In the genomic region with DNA sequence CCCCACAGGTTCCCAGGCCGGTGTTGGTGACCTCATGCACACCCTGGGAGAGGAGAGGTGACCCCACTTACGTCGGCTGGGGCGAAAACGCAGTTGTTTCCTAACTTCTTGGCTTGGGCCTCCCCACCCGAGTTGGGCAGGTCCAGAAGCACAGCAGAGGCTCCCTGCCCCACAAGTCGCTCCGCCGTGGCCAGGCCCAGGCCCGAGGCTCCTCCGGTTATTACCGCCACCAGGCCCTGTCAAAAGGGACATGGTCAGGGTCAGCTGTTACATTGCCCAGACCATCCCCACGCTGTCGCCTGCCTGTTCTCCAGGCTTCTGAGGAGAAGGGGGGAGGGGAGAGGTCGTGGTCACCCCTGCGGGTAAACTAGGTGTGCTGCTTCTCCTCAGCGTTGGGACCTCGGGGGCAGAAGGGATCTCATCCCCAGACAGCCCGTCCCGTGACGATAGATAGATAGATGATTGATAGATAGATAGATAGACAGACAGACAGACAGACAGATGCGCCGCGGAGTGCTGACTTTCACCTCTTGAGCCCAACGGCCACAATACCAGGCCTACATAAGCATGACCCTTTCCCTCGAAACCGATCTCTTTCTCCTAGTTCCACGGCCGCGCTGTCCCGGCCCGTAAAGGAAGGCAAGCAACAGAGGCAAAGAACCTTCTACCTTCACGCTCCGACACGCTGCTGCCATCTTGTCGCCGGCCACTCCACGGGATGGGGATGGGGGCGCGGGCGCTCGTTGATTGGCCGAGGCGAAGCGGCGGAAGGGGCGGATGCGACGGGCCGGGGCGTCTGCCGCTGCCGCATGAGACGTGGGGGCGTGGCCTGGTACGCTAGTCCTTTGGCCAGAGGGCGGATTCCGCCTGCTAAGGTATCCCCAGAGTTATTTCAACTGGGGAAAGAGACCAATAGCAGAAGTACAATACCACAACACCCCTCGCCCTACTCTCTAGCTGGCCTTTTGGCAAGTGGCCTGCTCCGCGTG, we compare ENCODE assay signal across 9 cellular contexts. TPM values are rescaled to one million over a fixed set of nuclear protein-coding genes. Genes with fewer than 3 reads are reported as not detected.
A peak's percentile ranks its signal among the peaks of the same experiment; 100 is the strongest.
DNase-seq lines count a peak whose midpoint lies in the region; ATAC-seq, FAIRE-seq and TF ChIP-seq lines count a peak whose summit lies in the region.
"Had no signal": no experiment of that assay in that cellular context is flagged by ENCODE, and none has a peak within 500 bp of the region (broad histone marks: within the 10 kb centered on the region; RNA-seq: fewer than 3 reads in every experiment).

TSS of gene HSD17B10 (minus strand) at position 720 of the 989 bp plus-strand sequence. CDS start at position 695, 25 bp downstream.

- H3K9me3 ChIP-seq in BLaER1 (no peaks in the 10 kb centered on the region), HepG2 (ENCODE audit: low read length) (no peaks in the 10 kb centered on the region)

- TF ChIP-seq EP300 in HepG2 (IDR thresholded peaks at IDR 0.05; ENCODE audit: low read depth in 2 of 2, low read length in 2 of 2), result no peak
- TF ChIP-seq EP300 in HepG2 (CRISPR knock-in tag; IDR thresholded peaks at IDR 0.05; ENCODE audit: borderline replicate concordance), result no peak

- in situ Hi-C loops in HepG2 (cut with HindIII; ENCODE audit: extremely low pct_ligation_motif_present, low pct_unique_long_range_greater_than_20kb), result no loop called here

- DNase-seq in NCI-H774 (lab: John Stamatoyannopoulos, UW) (peak; percentile 71), HepG2 (ENCODE audit: low spot score) (peak; percentile 69)
- DNase-seq in activated CD4-positive, alpha-beta T cell treated with anti-CD3 and anti-CD28 coated beads, Interleukin-2, amount 50 U/mL, for 4 hours, result peak; percentile 77 to 81
- peak; percentile 89 for DNase-seq in stimulated activated CD4-positive, alpha-beta T cell treated with anti-CD3 and anti-CD28 coated beads, Interleukin-4, amount 100 ng/mL, for 24 hours

- ATAC-seq in GM19328 (IDR thresholded peaks at IDR 0.05; ENCODE audit: unreplicated experiment) (peak; percentile 83), HG03520 (IDR thresholded peaks at IDR 0.05; ENCODE audit: unreplicated experiment) (peak; percentile 83), HepG2 (peak; percentile 98)

- WGBS in HepG2 (ENCODE audit: low lambda C conversion rate), result under 1% methylated on average over 16 of the region's 61 CpGs

- no peaks in the 10 kb centered on the region for H3K79me2 ChIP-seq in HepG2 (ENCODE audit: insufficient read depth, low read length)

- BruUV-seq in HepG2 (replicated peaks; lab: Mats Ljungman, UMichigan), result TSS peak; percentile 68

- H3K4me2 ChIP-seq in BLaER1 (peak within 1 kb of the TSS; percentile 80), HepG2 (ENCODE audit: low read depth, low read length) (peak within 1 kb of the TSS; percentile 82)

- H3K27ac Mint-ChIP-seq in dendritic cell treated with granulocyte-macrophage colony-stimulating factor and Interleukin-4, amounts not matched to agents 40 ng/mL and 50 ng/mL, for 4 days, result peak within 1 kb of the TSS; percentile 91

- H3K9ac ChIP-seq in BLaER1 (peak within 1 kb of the TSS; percentile 84), HepG2 (ENCODE audit: insufficient read depth, low read depth, low read length) (peak within 1 kb of the TSS; percentile 62)

- H3K27me3 Mint-ChIP-seq in dendritic cell treated with granulocyte-macrophage colony-stimulating factor and Interleukin-4, amounts not matched to agents 40 ng/mL and 50 ng/mL, for 4 days, result no peaks in the 10 kb centered on the region

- H3K4me3 Mint-ChIP-seq in dendritic cell treated with granulocyte-macrophage colony-stimulating factor and Interleukin-4, amounts not matched to agents 40 ng/mL and 50 ng/mL, for 4 days, result peak within 1 kb of the TSS; percentile 93

- peaks cover 42% of the 10 kb centered on the region for H3K4me1 Mint-ChIP-seq in dendritic cell treated with granulocyte-macrophage colony-stimulating factor and Interleukin-4, amounts not matched to agents 40 ng/mL and 50 ng/mL, for 4 days (ENCODE audit: low read depth)

- H3K27ac ChIP-seq in BLaER1 (peak within 1 kb of the TSS; percentile 75), HepG2 (ENCODE audit: extremely low read length, insufficient read depth, low read length) (peak within 1 kb of the TSS; percentile 44)

- H3K36me3 Mint-ChIP-seq in dendritic cell treated with granulocyte-macrophage colony-stimulating factor and Interleukin-4, amounts not matched to agents 40 ng/mL and 50 ng/mL, for 4 days (ENCODE audit: low read depth), result peaks cover 43% of the 10 kb centered on the region

- TF ChIP-seq RAD21 in HepG2 (CRISPR knock-in tag; IDR thresholded peaks at IDR 0.05), result no peak

- peak; percentile 87 for FAIRE-seq in HepG2 (lab: Jason Lieb, UNC)
- FAIRE-seq: islet of Langerhans had no signal

- H3K4me1 ChIP-seq in BLaER1, result peaks cover 12% of the 10 kb centered on the region
- peaks cover 5% of the 10 kb centered on the region for H3K4me1 ChIP-seq in HepG2 (ENCODE audit: insufficient read depth, low read length)

- CTCF ChIA-PET in HepG2 (lab: Yijun Ruan, JAX; ENCODE audit: low intra/inter-chr PET ratio, low total read pairs), result no interaction called here

- intact Hi-C loops in dendritic cell treated with granulocyte-macrophage colony-stimulating factor and Interleukin-4, amounts not matched to agents 40 ng/mL and 50 ng/mL, for 4 days (cut with micrococcal nuclease), result loop anchor here (1.0 kb wide), 1 partner anchor 12 kb away; the partner anchor contains the start of genes RIBC1 and SMC1A
- intact Hi-C loops in HepG2 (cut with micrococcal nuclease; ENCODE audit: unreplicated experiment), result loop anchor here (2.0 kb wide), 1 partner anchor 79 kb away; no protein-coding TSS in a partner anchor

- H4K20me1 ChIP-seq in BLaER1 (no peaks in the 10 kb centered on the region), HepG2 (ENCODE audit: insufficient read depth, low read length) (no peaks in the 10 kb centered on the region)

- TF ChIP-seq POLR2A in HepG2 (IDR thresholded peaks at IDR 0.05; ENCODE audit: insufficient read depth in 1 of 2, low read depth in 2 of 2, low read length in 2 of 2), result peak; percentile 43 to 79; a peak in 2 of 4 replicates

- TF ChIP-seq CTCF in HepG2 (CRISPR knock-in tag; IDR thresholded peaks at IDR 0.05), result peak; percentile 7; the same call in 1 of the 2 replicates

- peak within 1 kb of the TSS; percentile 83 for H2AFZ ChIP-seq in HepG2 (ENCODE audit: low read length)

- POLR2A ChIA-PET in HepG2 (lab: Yijun Ruan, JAX), result interaction anchor here (0.6 kb wide), 1 partner anchor 9 kb away, joined by 3 read pairs; no protein-coding TSS in a partner anchor

- peaks cover 68% of the 10 kb centered on the region for H3K27me3 ChIP-seq in BLaER1
- no peaks in the 10 kb centered on the region; a peak in 1 of 5 replicates for H3K27me3 ChIP-seq in HepG2 (ENCODE audit: control insufficient read depth in 1 of 2, insufficient read depth in 2 of 2, low read length in 2 of 2)

- no peaks in the 10 kb centered on the region for H3K9me3 Mint-ChIP-seq in dendritic cell treated with granulocyte-macrophage colony-stimulating factor and Interleukin-4, amounts not matched to agents 40 ng/mL and 50 ng/mL, for 4 days

- H3K4me3 ChIP-seq in BLaER1 (peak within 1 kb of the TSS; percentile 75), HepG2 (replicated peaks in 1 of 3; ENCODE audit: insufficient read depth in 1 of 3, low read depth in 2 of 3, low read length in 3 of 3) (peak within 1 kb of the TSS; percentile 67 to 87 (median 78))

- H3K36me3 ChIP-seq in BLaER1, result peaks cover 31% of the 10 kb centered on the region
- no peaks in the 10 kb centered on the region for H3K36me3 ChIP-seq in HepG2 (replicated peaks in 1 of 2; ENCODE audit: control insufficient read depth in 1 of 2, insufficient read depth in 2 of 2, low read length in 2 of 2)

TF ChIP-seq in HepG2, 621 proteins besides CTCF, POLR2A, EP300 and RAD21 (continues in another document):
- TF ChIP-seq E2F5 (CRISPR knock-in tag; conservative IDR thresholded peaks at IDR 0.05), result no peak
- TF ChIP-seq PPARG (CRISPR knock-in tag; conservative IDR thresholded peaks at IDR 0.05), result no peak
- no peak for TF ChIP-seq ZNF780A (CRISPR knock-in tag; IDR thresholded peaks at IDR 0.05)
- no peak for TF ChIP-seq ZKSCAN1 (IDR thresholded peaks at IDR 0.05; ENCODE audit: low read length)

RNA-seq across cellular contexts. Expression of gene HSD17B10, which starts in this region (rescaled TPM):
- total RNA-seq in HepG2 (2016; rRNA removed; fragmentation: Illumina TruSeq; extraction: Trizol), result 84.7 and 98.9 TPM in 2 replicates
- 37.0 and 38.1 TPM in 2 replicates for total RNA-seq in HepG2 (2016; cell fraction: cytosol; rRNA removed; fragmentation: Illumina TruSeq; extraction: Trizol; ENCODE audit: low read depth)
- 87.2 and 108 TPM in 2 replicates for total RNA-seq in HepG2 (2016; cell fraction: insoluble cytoplasmic fraction; rRNA removed; fragmentation: Illumina TruSeq; extraction: Trizol)
- 33.9 and 35.8 TPM in 2 replicates for total RNA-seq in HepG2 (2016; cell fraction: membrane; rRNA removed; fragmentation: Illumina TruSeq; extraction: Trizol)
- total RNA-seq in HepG2 (2016; cell fraction: nucleus; rRNA removed; fragmentation: Illumina TruSeq; extraction: Trizol), result 29.1 and 33.1 TPM in 2 replicates
- 68.7 and 69.0 TPM in 2 replicates for polyA plus RNA-seq in HepG2 (2011; rRNA removed)
- 86.2 and 110 TPM in 2 replicates for polyA plus RNA-seq in HepG2 (2011; cell fraction: cytosol; rRNA removed)
- 28.3 and 32.1 TPM in 2 replicates for polyA plus RNA-seq in HepG2 (2011; cell fraction: nucleus; rRNA removed)
- 37.7 and 38.3 TPM in 2 replicates for polyA plus RNA-seq in HepG2 (2012)
- polyA plus RNA-seq in HepG2 (2016; cell fraction: cytosol; fragmentation: Illumina TruSeq; extraction: Trizol; ENCODE audit: low read depth), result 43.3 and 45.2 TPM in 2 replicates
- 112 and 123 TPM in 2 replicates for polyA plus RNA-seq in HepG2 (2016; cell fraction: insoluble cytoplasmic fraction; fragmentation: Illumina TruSeq; extraction: Trizol; ENCODE audit: low read depth)
- 32.5 and 35.0 TPM in 2 replicates for polyA plus RNA-seq in HepG2 (2016; cell fraction: membrane; fragmentation: Illumina TruSeq; extraction: Trizol; ENCODE audit: low read depth)
- 60.5 and 61.8 TPM in 2 replicates for polyA plus RNA-seq in HepG2 (2016; cell fraction: nucleus; fragmentation: Illumina TruSeq; extraction: Trizol; ENCODE audit: insufficient read depth, low read depth)
- polyA minus RNA-seq in HepG2 (2011; rRNA and poly(A)+ RNA removed; ENCODE audit: low replicate concordance), result 74.5 and 465 TPM in 2 replicates
- 20.7 and 21.4 TPM in 2 replicates for polyA minus RNA-seq in HepG2 (2011; cell fraction: cytosol; rRNA and poly(A)+ RNA removed)
- 8.0 and 9.1 TPM in 2 replicates for polyA minus RNA-seq in HepG2 (2011; cell fraction: nucleus; rRNA and poly(A)+ RNA removed)

Comparison
In these comparisons a context has a peak if more than half of its experiments do, and no peak if none do; other contexts are left out.
1. Peak in every context shown above with its lines: DNase-seq, ATAC-seq, H3K4me3 ChIP-seq and H3K27ac ChIP-seq.